In the genomic region with DNA sequence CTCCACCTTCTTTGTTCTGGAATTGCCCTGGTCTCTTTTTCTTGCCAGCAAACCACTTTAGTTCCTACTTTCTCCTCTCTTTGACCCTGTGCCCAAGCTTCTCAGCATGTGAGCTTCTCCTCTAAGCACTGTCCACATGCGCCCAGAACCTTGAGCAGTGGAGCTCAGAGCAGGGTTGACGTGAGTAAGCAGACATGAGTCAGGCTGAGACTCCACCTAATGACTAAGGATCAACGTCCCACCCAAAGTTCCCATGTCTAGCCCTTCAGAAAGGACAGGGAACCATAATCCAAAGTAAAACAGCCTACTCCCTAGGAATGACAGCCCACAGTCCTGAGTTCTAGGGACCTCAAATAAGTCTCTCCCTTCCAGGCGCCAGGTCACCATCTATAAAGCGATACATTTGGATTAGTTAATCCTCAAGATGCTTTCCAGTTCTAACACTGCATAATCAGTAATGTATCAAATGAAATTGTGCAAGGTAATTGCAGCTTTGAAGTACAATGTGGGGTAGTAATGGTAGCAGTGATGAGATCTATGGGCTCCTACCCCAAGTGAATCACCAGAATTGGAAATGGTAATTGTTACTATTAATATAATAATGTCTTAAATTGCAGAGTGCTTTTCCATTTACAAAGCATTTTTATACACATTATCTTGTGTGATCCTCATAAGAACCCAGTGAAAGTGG, we compare ENCODE assay signal across 11 cellular contexts. TPM values are rescaled to one million over a fixed set of nuclear protein-coding genes. Genes with fewer than 3 reads are reported as not detected.
DNase-seq lines count a peak whose midpoint lies in the region; ATAC-seq and TF ChIP-seq lines count a peak whose summit lies in the region.
"Had no signal": no experiment of that assay in that cellular context is flagged by ENCODE, and none has a peak within 500 bp of the region (broad histone marks: within the 10 kb centered on the region; RNA-seq: fewer than 3 reads in every experiment).

No MANE protein-coding gene starts in this region.

- in situ Hi-C loops in gastrocnemius medialis (cut with MboI; ENCODE audit: low sequenced_read_pairs in 4 of 4) = no loop called here

- H3K4me2 ChIP-seq in MM.1S (ENCODE audit: low read depth, low read length) = no peak overlapping the region

- intact Hi-C loops in gastrocnemius medialis (cut with DNase I; ENCODE audit: low total_unique reads) = no loop called here
- intact Hi-C loops in testis (cut with DNase I; ENCODE audit: low total_unique reads) = no loop called here

- TF ChIP-seq POLR2A in gastrocnemius medialis (IDR thresholded peaks at IDR 0.05) (no peak), testis (IDR thresholded peaks at IDR 0.05) (no peak)

- DNase-seq in GM04503 (ENCODE audit: low read depth) (peak; percentile 88), RPMI7951 (ENCODE audit: low read depth) (peak; percentile 93), fibroblast of peridontal ligament (ENCODE audit: extremely low read depth) (peak; percentile 94), gastrocnemius medialis (peak; percentile 43 to 61), testis (no peak), MM.1S (no peak), cerebellar cortex (ENCODE audit: low spot score) (no peak), NOMO-1 treated with dmso at 0.1 percent for 144 hours (lab: John Stamatoyannopoulos, UW; ENCODE audit: unreplicated experiment) (no peak)
- DNase-seq: activated CD4-positive, alpha-beta memory T cell treated with anti-CD3 and anti-CD28 coated beads, Interleukin-2, amount 10 ng/mL, durations not matched to agents 7 days and 5 days; colonic mucosa had no signal

- peak; percentile 25 to 46 for ATAC-seq in gastrocnemius medialis

- TF ChIP-seq CTCF in gastrocnemius medialis (IDR thresholded peaks at IDR 0.05 in 4 of 5, conservative IDR thresholded peaks at IDR 0.05 in 1 of 5) (no peak), testis (IDR thresholded peaks at IDR 0.05) (no peak), MM.1S (IDR thresholded peaks at IDR 0.05; ENCODE audit: low read length) (no peak)

- H3K9me2 ChIP-seq in MM.1S (replicated peaks; ENCODE audit: insufficient read depth, low read length) = no peaks in the 10 kb centered on the region

- no peaks in the 10 kb centered on the region for H3K9me3 ChIP-seq in gastrocnemius medialis
- no peaks in the 10 kb centered on the region for H3K9me3 ChIP-seq in testis
- no peaks in the 10 kb centered on the region for H3K9me3 ChIP-seq in MM.1S (replicated peaks; ENCODE audit: insufficient read depth, low read length)
- H3K9me3 ChIP-seq: colonic mucosa had no signal

- 91 to 99% methylated on average over 5 of the region's 5 CpGs for WGBS in testis, 2 donors

- H3K79me2 ChIP-seq in MM.1S (ENCODE audit: low read length) = no peaks in the 10 kb centered on the region

- H2AFZ ChIP-seq in MM.1S (ENCODE audit: low read length) = no peak overlapping the region

- H3K27me3 ChIP-seq in gastrocnemius medialis (no peaks in the 10 kb centered on the region), testis (no peaks in the 10 kb centered on the region), MM.1S (replicated peaks; ENCODE audit: insufficient read depth, low read length) (no peaks in the 10 kb centered on the region)
- H3K27me3 ChIP-seq: colonic mucosa had no signal

- no peaks in the 10 kb centered on the region for H3F3A ChIP-seq in MM.1S (ENCODE audit: insufficient read depth, low read length)

- H3K4me3 ChIP-seq in gastrocnemius medialis (no peak overlapping the region), testis (no peak overlapping the region), MM.1S (ENCODE audit: low read length) (no peak overlapping the region)
- H3K4me3 ChIP-seq: colonic mucosa had no signal

- no peak overlapping the region for H3K9ac ChIP-seq in MM.1S (ENCODE audit: low read length)

- H4K20me1 ChIP-seq in MM.1S (ENCODE audit: insufficient read depth, low read length) = no peaks in the 10 kb centered on the region

- H3K36me3 ChIP-seq in gastrocnemius medialis (no peaks in the 10 kb centered on the region), testis (ENCODE audit: low read depth, missing control alignments) (no peaks in the 10 kb centered on the region), MM.1S (replicated peaks; ENCODE audit: insufficient read depth, low read length) (no peaks in the 10 kb centered on the region)
- H3K36me3 ChIP-seq: colonic mucosa had no signal

- H3K4me1 ChIP-seq in gastrocnemius medialis (peaks cover 58 to 64% of the 10 kb centered on the region in 2 donors), testis (no peaks in the 10 kb centered on the region), MM.1S (ENCODE audit: low read length) (no peaks in the 10 kb centered on the region)
- H3K4me1 ChIP-seq: colonic mucosa had no signal

- H3K27ac ChIP-seq in gastrocnemius medialis (peak overlapping the region; percentile 94 to 99 (median 96)), testis (no peak overlapping the region), MM.1S (ENCODE audit: low read length) (no peak overlapping the region)
- H3K27ac ChIP-seq: colonic mucosa had no signal

RNA-seq across cellular contexts. Expression of a gene that starts 44.5 kb away (rescaled TPM):
- total RNA-seq in RPMI7951 (2014; rRNA removed; shearing (Covaris generic)) = 33.7 and 47.7 TPM in 2 replicates
- total RNA-seq in gastrocnemius medialis (10 to 100 TPM; 66.8 to 96.5 (median 78.9) TPM), testis (10 to 100 TPM; 13.6 to 24.7 TPM)
- polyA plus RNA-seq in testis (ENCODE audit: insufficient read depth, low read depth, low replicate concordance) = 36.1 TPM
- total RNA-seq: lung microvascular endothelial cell had no signal

Comparison
In these comparisons a context has a peak if more than half of its experiments do, and no peak if none do; other contexts are left out.
1. DNase-seq: peak in GM04503 (single experiment), RPMI7951 (single experiment), fibroblast of peridontal ligament (single experiment) and gastrocnemius medialis (2 of 2); none in testis (single experiment), MM.1S (single experiment), cerebellar cortex (single experiment) and NOMO-1 treated with dmso at 0.1 percent for 144 hours (single experiment).
2. H3K27ac ChIP-seq: peak in gastrocnemius medialis (4 of 4); none in testis (0 of 2) and MM.1S (single experiment).